22 cellular contexts compared by ENCODE assay signal in genomic region chr10:3682745-3683144, GRCh38.
"Had no signal": no experiment of that assay in that cellular context is flagged by ENCODE, and none has a peak within 500 bp of the region (broad histone marks: within the 10 kb centered on the region; RNA-seq: fewer than 3 reads in every experiment).

No MANE protein-coding gene starts in this region.

- DNase-seq: dermis blood vessel endothelial cell; effector memory CD8-positive, alpha-beta T cell; erythroblast; immature natural killer cell; islet precursor cell; kidney glomerular epithelial cell; left ventricle myocardium superior; lower lobe of right lung; natural killer cell; occipital lobe; ovary; posterior cingulate gyrus; psoas muscle; right cardiac atrium; sigmoid colon; stimulated activated CD4-positive, alpha-beta T cell treated with anti-CD3 and anti-CD28 coated beads, Interleukin-2, amount 100 ng/mL, for 24 hours; stimulated activated CD4-positive, alpha-beta T cell treated with anti-CD3 and anti-CD28 coated beads, Interleukin-4, amount 100 ng/mL, for 24 hours; stimulated activated naive CD4-positive, alpha-beta T cell treated with Interleukin-2 at 50 U/mL for 16 hours; stomach; thyroid gland; uterus had no signal

- H3K27ac Mint-ChIP-seq: effector memory CD8-positive, alpha-beta T cell; immature natural killer cell; natural killer cell; stimulated activated effector memory CD8-positive, alpha-beta T cell treated with anti-CD3 and anti-CD28 coated beads, Interleukin-12 subunit alpha, Interleukin-12 subunit beta, amount 100 ng/mL, for 72 hours had no signal

- H3K9me3 Mint-ChIP-seq: effector memory CD8-positive, alpha-beta T cell; immature natural killer cell; natural killer cell; stimulated activated effector memory CD8-positive, alpha-beta T cell treated with anti-CD3 and anti-CD28 coated beads, Interleukin-12 subunit alpha, Interleukin-12 subunit beta, amount 100 ng/mL, for 72 hours had no signal

- H3K27me3 Mint-ChIP-seq: effector memory CD8-positive, alpha-beta T cell had no signal

- H3K36me3 Mint-ChIP-seq: immature natural killer cell; natural killer cell; stimulated activated effector memory CD8-positive, alpha-beta T cell treated with anti-CD3 and anti-CD28 coated beads, Interleukin-12 subunit alpha, Interleukin-12 subunit beta, amount 100 ng/mL, for 72 hours had no signal

- H3K4me1 Mint-ChIP-seq: immature natural killer cell, natural killer cell had no signal

- ATAC-seq: effector memory CD8-positive, alpha-beta T cell; left ventricle myocardium superior; lower lobe of right lung; natural killer cell had no signal

- H3K4me3 Mint-ChIP-seq: effector memory CD8-positive, alpha-beta T cell; immature natural killer cell; natural killer cell; stimulated activated effector memory CD8-positive, alpha-beta T cell treated with anti-CD3 and anti-CD28 coated beads, Interleukin-12 subunit alpha, Interleukin-12 subunit beta, amount 100 ng/mL, for 72 hours had no signal
